7 cellular contexts compared by ENCODE assay signal in the genomic region with DNA sequence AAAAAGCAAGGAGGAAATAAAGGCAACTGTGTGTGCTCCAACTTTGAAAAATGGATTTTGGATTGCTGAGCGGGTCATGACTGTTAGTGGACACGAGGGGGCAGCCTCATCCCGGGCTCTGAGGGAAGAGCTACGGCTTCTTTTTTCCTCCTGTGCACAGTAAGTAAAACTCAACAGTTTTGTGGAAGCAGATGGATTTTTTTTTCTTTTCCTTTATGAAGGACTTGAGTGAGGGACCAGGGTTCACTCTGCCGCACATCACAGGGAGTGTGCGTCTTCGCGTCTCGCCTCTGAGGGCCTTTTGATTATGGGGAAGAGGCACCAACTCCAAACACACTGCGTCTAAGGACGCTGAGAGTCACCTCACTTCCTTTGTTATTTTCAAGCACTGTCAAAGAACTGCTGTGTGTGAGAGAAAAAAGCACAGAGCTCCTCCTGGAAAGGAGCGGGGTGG.
DNase-seq lines count a peak whose midpoint lies in the region; ATAC-seq, FAIRE-seq and TF ChIP-seq lines count a peak whose summit lies in the region.

No MANE protein-coding gene starts in this region.

- no peaks in the 10 kb centered on the region for H3K36me3 ChIP-seq in KMS-11 (ENCODE audit: insufficient read depth)

- H3K9ac ChIP-seq in KMS-11 = no peak overlapping the region

- no peak overlapping the region for H2AFZ ChIP-seq in KMS-11 (ENCODE audit: low read depth)

- peak; percentile 81 for ATAC-seq in GM21515 (IDR thresholded peaks at IDR 0.05; ENCODE audit: unreplicated experiment)

- no peaks in the 10 kb centered on the region for H3K79me2 ChIP-seq in KMS-11 (ENCODE audit: insufficient read depth, low read depth)

- in situ Hi-C loops in G401 (cut with HindIII; ENCODE audit: low sequenced_read_pairs) = no loop called here

- peak; percentile 17 for FAIRE-seq in TTC549 (lab: Jason Lieb, UNC)

- H3K4me1 ChIP-seq in KMS-11 (ENCODE audit: low read depth, poor library complexity, severe bottlenecking) = no peaks in the 10 kb centered on the region

- H3K4me2 ChIP-seq in KMS-11 = no peak overlapping the region

- no peak overlapping the region for H3K27ac ChIP-seq in KMS-11
- H3K27ac ChIP-seq in coronary artery = no peak overlapping the region

- no peaks in the 10 kb centered on the region for H3K27me3 ChIP-seq in KMS-11 (ENCODE audit: insufficient read depth, low read depth)

- TF ChIP-seq CTCF in KMS-11 (conservative IDR thresholded peaks at IDR 0.05; ENCODE audit: low read depth, low read length) (peak; percentile 93), coronary artery (IDR thresholded peaks at IDR 0.05) (peak; percentile 66)

- H3K4me3 ChIP-seq in KMS-11 (IDR thresholded peaks at IDR 0.05; ENCODE audit: insufficient read depth, low read depth, low read length) (no peak overlapping the region), coronary artery (peak overlapping the region; percentile 55)

- DNase-seq in G401 (ENCODE audit: low spot score) (peak; percentile 61), coronary artery (ENCODE audit: low spot score) (no peak), kidney tubule cell (ENCODE audit: low spot score) (peak; percentile 54)
- peak; percentile 35 to 47 for DNase-seq in stimulated activated CD4-positive, alpha-beta T cell treated with anti-CD3 and anti-CD28 coated beads, Interleukin-2, amount 100 ng/mL, for 24 hours

- no peaks in the 10 kb centered on the region for H4K20me1 ChIP-seq in KMS-11 (ENCODE audit: insufficient read depth)
